ENCODE assay signal across 8 cellular contexts in genomic region chr4:98626350-98626749, GRCh38. TPM values are rescaled to one million over a fixed set of nuclear protein-coding genes. Genes with fewer than 3 reads are reported as not detected.
A peak's percentile ranks its signal among the peaks of the same experiment; 100 is the strongest.
DNase-seq lines count a peak whose midpoint lies in the region; ATAC-seq and TF ChIP-seq lines count a peak whose summit lies in the region.

No MANE protein-coding gene starts in this region.

- H3K36me3 ChIP-seq in Loucy (ENCODE audit: insufficient read depth, low read length) (no peaks in the 10 kb centered on the region), upper lobe of right lung (no peaks in the 10 kb centered on the region)

- H3K4me1 Mint-ChIP-seq in chondrocyte (ENCODE audit: low read depth), result peaks cover 87% of the 10 kb centered on the region
- peaks cover 37 to 41% of the 10 kb centered on the region in 2 donors for H3K4me1 Mint-ChIP-seq in natural killer cell treated with Interleukin-12 subunit alpha and Interleukin-12 subunit beta and Interleukin-15 and Interleukin-18, amount 100 ng/mL, for 72 hours (ENCODE audit: low read depth in 2 of 2)

- H3K27ac ChIP-seq in upper lobe of right lung, result no peak overlapping the region

- H3K79me2 ChIP-seq in Loucy (ENCODE audit: insufficient read depth, low read length), result peaks cover 55% of the 10 kb centered on the region

- no peaks in the 10 kb centered on the region for H3K27me3 Mint-ChIP-seq in chondrocyte (ENCODE audit: low read depth)
- H3K27me3 Mint-ChIP-seq in natural killer cell treated with Interleukin-12 subunit alpha and Interleukin-12 subunit beta and Interleukin-15 and Interleukin-18, amount 100 ng/mL, for 72 hours, result no peaks in the 10 kb centered on the region

- peak overlapping the region; percentile 62 for H3K4me2 ChIP-seq in Loucy (ENCODE audit: low read depth, low read length, poor library complexity, severe bottlenecking)

- ATAC-seq in natural killer cell treated with Interleukin-12 subunit alpha and Interleukin-12 subunit beta and Interleukin-15 and Interleukin-18, amount 100 ng/mL, for 72 hours, result peak in 1 of 2 donors; percentile 38
- no peak for ATAC-seq in HG02763 (IDR thresholded peaks at IDR 0.05; ENCODE audit: unreplicated experiment)
- no peak for ATAC-seq in upper lobe of right lung
- ATAC-seq in GM18873 (IDR thresholded peaks at IDR 0.05; ENCODE audit: low FRiP score, unreplicated experiment), result no peak

- no peak overlapping the region for H3K9ac ChIP-seq in Loucy (ENCODE audit: low read depth, low read length, poor library complexity, severe bottlenecking)

- in situ Hi-C loops in Caki2 (cut with HindIII; ENCODE audit: low pct_unique_long_range_greater_than_20kb, low sequenced_read_pairs), result no loop called here

- H3K27me3 ChIP-seq in Loucy (ENCODE audit: insufficient read depth, low read length, poor library complexity, severe bottlenecking) (no peaks in the 10 kb centered on the region), upper lobe of right lung (no peaks in the 10 kb centered on the region)

- H2AFZ ChIP-seq in Loucy (ENCODE audit: low read length), result no peak overlapping the region

- no peak overlapping the region for H3K4me3 ChIP-seq in Loucy (ENCODE audit: low read length, poor library complexity, severe bottlenecking)
- no peak overlapping the region for H3K4me3 ChIP-seq in upper lobe of right lung

- intact Hi-C loops in upper lobe of right lung (cut with DNase I), result no loop called here

- H3K9me3 ChIP-seq in Loucy (ENCODE audit: insufficient read depth, low read depth, low read length) (no peaks in the 10 kb centered on the region), upper lobe of right lung (no peaks in the 10 kb centered on the region)

- H3K4me3 Mint-ChIP-seq in chondrocyte (ENCODE audit: unreplicated experiment), result peak overlapping the region; percentile 21
- H3K4me3 Mint-ChIP-seq in natural killer cell treated with Interleukin-12 subunit alpha and Interleukin-12 subunit beta and Interleukin-15 and Interleukin-18, amount 100 ng/mL, for 72 hours, result peak overlapping the region; percentile 18

- peaks cover 35% of the 10 kb centered on the region for H3K4me1 ChIP-seq in Loucy (ENCODE audit: insufficient read depth, low read length, poor library complexity, severe bottlenecking)
- no peaks in the 10 kb centered on the region for H3K4me1 ChIP-seq in upper lobe of right lung

- H3K9me2 ChIP-seq in Loucy (replicated peaks; ENCODE audit: low read depth, low read length), result no peaks in the 10 kb centered on the region

- no peaks in the 10 kb centered on the region for H3F3A ChIP-seq in Loucy (ENCODE audit: low read depth)

- no peaks in the 10 kb centered on the region for H3K9me3 Mint-ChIP-seq in chondrocyte (ENCODE audit: low read depth)
- H3K9me3 Mint-ChIP-seq in natural killer cell treated with Interleukin-12 subunit alpha and Interleukin-12 subunit beta and Interleukin-15 and Interleukin-18, amount 100 ng/mL, for 72 hours, result no peaks in the 10 kb centered on the region

- peak; percentile 48 for DNase-seq in Caki2 (ENCODE audit: low read depth)
- no peak for DNase-seq in chondrocyte (ENCODE audit: low spot score)
- DNase-seq in natural killer cell treated with Interleukin-12 subunit alpha and Interleukin-12 subunit beta and Interleukin-15 and Interleukin-18, amount 100 ng/mL, for 72 hours (ENCODE audit: low spot score), result no peak
- DNase-seq in COR-L47 (lab: John Stamatoyannopoulos, UW), result no peak
- no peak for DNase-seq in upper lobe of right lung

- TF ChIP-seq CTCF in Loucy (conservative IDR thresholded peaks at IDR 0.05; ENCODE audit: low read length), result no peak
- TF ChIP-seq CTCF in chondrocyte (IDR thresholded peaks at IDR 0.05), result peak; percentile 24
- TF ChIP-seq CTCF in upper lobe of right lung (IDR thresholded peaks at IDR 0.05), result no peak

- H3K36me3 Mint-ChIP-seq in chondrocyte (ENCODE audit: low read depth), result no peaks in the 10 kb centered on the region
- no peaks in the 10 kb centered on the region for H3K36me3 Mint-ChIP-seq in natural killer cell treated with Interleukin-12 subunit alpha and Interleukin-12 subunit beta and Interleukin-15 and Interleukin-18, amount 100 ng/mL, for 72 hours

- H3K27ac Mint-ChIP-seq in chondrocyte (ENCODE audit: unreplicated experiment), result peak overlapping the region; percentile 82
- peak overlapping the region in 1 of 2 donors; percentile 13 for H3K27ac Mint-ChIP-seq in natural killer cell treated with Interleukin-12 subunit alpha and Interleukin-12 subunit beta and Interleukin-15 and Interleukin-18, amount 100 ng/mL, for 72 hours

- H4K20me1 ChIP-seq in Loucy (ENCODE audit: insufficient read depth, low read length, poor library complexity, severe bottlenecking), result no peaks in the 10 kb centered on the region

RNA-seq across cellular contexts. Expression of gene TSPAN5, which starts 32.1 kb away (rescaled TPM):
- 1.1 and 4.5 TPM in 2 replicates for total RNA-seq in Caki2 (2014; rRNA removed; shearing (Covaris generic); ENCODE audit: low replicate concordance)
- total RNA-seq in chondrocyte (52.2 to 57.7 TPM (median 55.5 TPM) in 3 replicates), upper lobe of right lung (6.9 TPM)
- total RNA-seq in natural killer cell treated with Interleukin-12 subunit alpha and Interleukin-12 subunit beta and Interleukin-15 and Interleukin-18, amount 100 ng/mL, for 72 hours, result 10 to 100 TPM; 22.1 to 24.9 TPM
